1 cellular context compared by ENCODE assay signal in genomic region chr1:41891403-41891896, GRCh38.
TF ChIP-seq lines count a peak whose summit lies in the region.

No MANE protein-coding gene starts in this region.

TF ChIP-seq in H1, 55 proteins besides CTCF, POLR2A, EP300 and RAD21:
- TF ChIP-seq SP2 (IDR thresholded peaks at IDR 0.05; ENCODE audit: low read length) (no peak), CEBPB (IDR thresholded peaks at IDR 0.05; ENCODE audit: low read depth, low read length) (no peak), BCL11A (IDR thresholded peaks at IDR 0.05; ENCODE audit: low read depth in 2 of 2, low read length in 2 of 2) (no peak), RXRA (IDR thresholded peaks at IDR 0.05; ENCODE audit: insufficient read depth, low read depth, low read length) (no peak), MAX (IDR thresholded peaks at IDR 0.05) (no peak), SIX5 (IDR thresholded peaks at IDR 0.05; ENCODE audit: low read depth, low read length) (no peak), SIRT6 (IDR thresholded peaks at IDR 0.05; ENCODE audit: low read length) (no peak), HDAC6 (IDR thresholded peaks at IDR 0.05; ENCODE audit: low read depth, low read length) (no peak), KDM4A (IDR thresholded peaks at IDR 0.05; ENCODE audit: low read depth, low read length, severe bottlenecking) (no peak), CTBP2 (IDR thresholded peaks at IDR 0.05; ENCODE audit: borderline replicate concordance, insufficient read depth, insufficient read length, low read length) (no peak), ATF2 (IDR thresholded peaks at IDR 0.05; ENCODE audit: low read length) (no peak), PHF8 (conservative IDR thresholded peaks at IDR 0.05; ENCODE audit: low read depth, low read length) (no peak), EGR1 (IDR thresholded peaks at IDR 0.05; ENCODE audit: borderline replicate concordance, low read depth, low read length) (no peak), SAP30 (IDR thresholded peaks at IDR 0.05; ENCODE audit: insufficient read depth, insufficient replicate concordance, low read length) (no peak), MAFK (IDR thresholded peaks at IDR 0.05; ENCODE audit: low read depth, low read length) (no peak), ASH2L (IDR thresholded peaks at IDR 0.05; ENCODE audit: low read length) (no peak), TAF1 (IDR thresholded peaks at IDR 0.05; ENCODE audit: low read depth, low read length) (no peak)
